Comparison of ENCODE assay signal across 8 cellular contexts in genomic region chr22:19892249-19892879, GRCh38. TPM values are rescaled to one million over a fixed set of nuclear protein-coding genes. Genes with fewer than 3 reads are reported as not detected.
DNase-seq lines count a peak whose midpoint lies in the region; ATAC-seq and TF ChIP-seq lines count a peak whose summit lies in the region.

No MANE protein-coding gene starts in this region.

- no peak overlapping the region for H3K4me3 Mint-ChIP-seq in Caco-2 (ENCODE audit: unreplicated experiment)
- H3K4me3 Mint-ChIP-seq in activated T-helper 17 cell treated with anti-CD3 and anti-CD28 coated beads, Interleukin-2, amount 50 U/mL, for 72 hours, result peak overlapping the region; percentile 87

- POLR2A ChIA-PET in Caco-2 (lab: Charles Lee), result no interaction called here

- intact Hi-C loops in Caco-2 (cut with micrococcal nuclease; ENCODE audit: unreplicated experiment) (no loop called here), lower lobe of right lung (cut with DNase I) (no loop called here)

- H3K9me3 Mint-ChIP-seq in Caco-2 (ENCODE audit: unreplicated experiment), result no peaks in the 10 kb centered on the region
- no peaks in the 10 kb centered on the region for H3K9me3 Mint-ChIP-seq in activated T-helper 17 cell treated with anti-CD3 and anti-CD28 coated beads, Interleukin-2, amount 50 U/mL, for 72 hours

- H3K9me3 ChIP-seq in Caco-2 (no peaks in the 10 kb centered on the region), lower lobe of right lung (no peaks in the 10 kb centered on the region)

- CTCF ChIA-PET in Caco-2 (lab: Charles Lee), result interaction anchor here (0.9 kb wide), 1 partner anchor 162 kb away, joined by 3 read pairs; no protein-coding TSS in a partner anchor

- H3K4me1 ChIP-seq in Caco-2, result peaks cover 19% of the 10 kb centered on the region
- H3K4me1 ChIP-seq in lower lobe of right lung, result peaks cover 25% of the 10 kb centered on the region

- H3K36me3 Mint-ChIP-seq in Caco-2 (ENCODE audit: insufficient read depth, unreplicated experiment), result peaks cover 16% of the 10 kb centered on the region
- H3K36me3 Mint-ChIP-seq in activated T-helper 17 cell treated with anti-CD3 and anti-CD28 coated beads, Interleukin-2, amount 50 U/mL, for 72 hours (ENCODE audit: low read depth), result no peaks in the 10 kb centered on the region

- DNase-seq in Caco-2 (no peak), NCI-H2171 (lab: John Stamatoyannopoulos, UW) (peak; percentile 14), lower lobe of right lung (no peak), NCI-H524 (lab: John Stamatoyannopoulos, UW) (no peak)
- peak; percentile 62 for DNase-seq in stimulated activated naive CD4-positive, alpha-beta T cell treated with Interleukin-2 at 50 U/mL for 16 hours (lab: John Stamatoyannopoulos, UW)

- H3K4me1 Mint-ChIP-seq in Caco-2 (ENCODE audit: low read depth, unreplicated experiment), result peaks cover 14% of the 10 kb centered on the region
- peaks cover 12% of the 10 kb centered on the region for H3K4me1 Mint-ChIP-seq in activated T-helper 17 cell treated with anti-CD3 and anti-CD28 coated beads, Interleukin-2, amount 50 U/mL, for 72 hours

- H3K36me3 ChIP-seq in Caco-2 (ENCODE audit: control insufficient read depth, insufficient read depth, low read length) (no peaks in the 10 kb centered on the region), lower lobe of right lung (peaks cover 44% of the 10 kb centered on the region)

- H3K27ac ChIP-seq in lower lobe of right lung, result peak overlapping the region; percentile 66

- peak overlapping the region; percentile 40 for H3K27ac Mint-ChIP-seq in Caco-2 (ENCODE audit: unreplicated experiment)
- peak overlapping the region; percentile 89 for H3K27ac Mint-ChIP-seq in activated T-helper 17 cell treated with anti-CD3 and anti-CD28 coated beads, Interleukin-2, amount 50 U/mL, for 72 hours

- H3K4me3 ChIP-seq in Caco-2 (ENCODE audit: low read depth, low read length), result no peak overlapping the region
- H3K4me3 ChIP-seq in lower lobe of right lung, result peak overlapping the region; percentile 16

- ATAC-seq in activated T-helper 17 cell treated with anti-CD3 and anti-CD28 coated beads, Interleukin-2, amount 50 U/mL, for 72 hours (replicated peaks), result peak; percentile 70
- peak in 1 of 2 donors; percentile 15 for ATAC-seq in lower lobe of right lung
- ATAC-seq in GM21515 (IDR thresholded peaks at IDR 0.05; ENCODE audit: unreplicated experiment), result no peak
- ATAC-seq in GM21529 (IDR thresholded peaks at IDR 0.05; ENCODE audit: unreplicated experiment), result no peak

- H3K27me3 Mint-ChIP-seq in Caco-2 (ENCODE audit: insufficient read depth, unreplicated experiment), result no peaks in the 10 kb centered on the region
- no peaks in the 10 kb centered on the region for H3K27me3 Mint-ChIP-seq in activated T-helper 17 cell treated with anti-CD3 and anti-CD28 coated beads, Interleukin-2, amount 50 U/mL, for 72 hours

- BruUV-seq in Caco-2 (replicated peaks; lab: Mats Ljungman, UMichigan), result no TSS peak

- no peaks in the 10 kb centered on the region for H3K27me3 ChIP-seq in Caco-2 (replicated peaks; ENCODE audit: control insufficient read depth, insufficient read depth, low read length)
- H3K27me3 ChIP-seq in lower lobe of right lung (ENCODE audit: low read depth), result no peaks in the 10 kb centered on the region

- TF ChIP-seq CTCF in Caco-2 (IDR thresholded peaks at IDR 0.05; ENCODE audit: insufficient read depth in 1 of 2, low read depth in 1 of 2, low read length in 1 of 2, severe bottlenecking in 1 of 2, unreplicated experiment in 1 of 2), result no peak
- TF ChIP-seq CTCF in lower lobe of right lung (IDR thresholded peaks at IDR 0.05), result no peak

RNA-seq across cellular contexts. Expression of gene GNB1L, which starts 37.7 kb away (rescaled TPM):
- 13.4 and 15.8 TPM in 2 replicates for total RNA-seq in Caco-2 (2022)
- 10 to 100 TPM; 10.8 to 14.4 TPM for total RNA-seq in activated T-helper 17 cell treated with anti-CD3 and anti-CD28 coated beads, Interleukin-2, amount 50 U/mL, for 72 hours
- total RNA-seq in lower lobe of right lung, result 6.0 TPM

RNA-seq across cellular contexts. Expression of gene RTL10, which starts 37.7 kb away (rescaled TPM):
- total RNA-seq in Caco-2 (2022), result 27.5 and 29.7 TPM in 2 replicates
- total RNA-seq in activated T-helper 17 cell treated with anti-CD3 and anti-CD28 coated beads, Interleukin-2, amount 50 U/mL, for 72 hours, result 10 to 100 TPM; 13.0 to 16.4 TPM
- total RNA-seq in lower lobe of right lung, result 24.3 TPM

RNA-seq across cellular contexts. Expression of gene COMT, which starts 49.2 kb away (rescaled TPM):
- total RNA-seq in Caco-2 (2022), result 96.0 and 103 TPM in 2 replicates
- total RNA-seq in activated T-helper 17 cell treated with anti-CD3 and anti-CD28 coated beads, Interleukin-2, amount 50 U/mL, for 72 hours, result 100 to 1,000 TPM in 1 of 2 donors, 10 to 100 TPM in 1; 53.4 to 133 TPM
- 235 TPM for total RNA-seq in lower lobe of right lung

RNA-seq across cellular contexts. Expression of gene TXNRD2, which starts 49.3 kb away (rescaled TPM):
- total RNA-seq in Caco-2 (2022) (44.8 and 47.0 TPM in 2 replicates), lower lobe of right lung (47.5 TPM)
- total RNA-seq in activated T-helper 17 cell treated with anti-CD3 and anti-CD28 coated beads, Interleukin-2, amount 50 U/mL, for 72 hours, result 10 to 100 TPM; 14.1 to 21.4 TPM

Comparison
In these comparisons a context has a peak if more than half of its experiments do, and no peak if none do; other contexts are left out.
1. DNase-seq: peak in NCI-H2171 (single experiment) and stimulated activated naive CD4-positive, alpha-beta T cell treated with Interleukin-2 at 50 U/mL for 16 hours (single experiment); none in Caco-2 (0 of 2), lower lobe of right lung (single experiment) and NCI-H524 (0 of 2).